16 cellular contexts compared by ENCODE assay signal in genomic region chr15:98905981-98906711, GRCh38.
DNase-seq lines count a peak whose midpoint lies in the region; ATAC-seq and TF ChIP-seq lines count a peak whose summit lies in the region.
"Had no signal": no experiment of that assay in that cellular context is flagged by ENCODE, and none has a peak within 500 bp of the region (broad histone marks: within the 10 kb centered on the region; RNA-seq: fewer than 3 reads in every experiment).

No MANE protein-coding gene starts in this region.

- peak overlapping the region; percentile 42; the same call in 1 of the 2 replicates for H3K4me3 ChIP-seq in PC-3 (ENCODE audit: low read length)
- H3K4me3 ChIP-seq in epithelial cell of esophagus (ENCODE audit: low read length): no peak overlapping the region
- no peak overlapping the region for H3K4me3 ChIP-seq in rectal smooth muscle tissue (ENCODE audit: low read length)
- H3K4me3 ChIP-seq: uterus had no signal

- no peaks in the 10 kb centered on the region for H3K9me2 ChIP-seq in PC-3 (replicated peaks; ENCODE audit: low read length)

- TF ChIP-seq CTCF in PC-3 (conservative IDR thresholded peaks at IDR 0.05; ENCODE audit: low read depth, low read length) (no peak), epithelial cell of esophagus (IDR thresholded peaks at IDR 0.05; ENCODE audit: insufficient read depth, low read depth, low read length, missing control alignments) (no peak)

- intact Hi-C loops in PC-3 (cut with micrococcal nuclease): no loop called here

- peak overlapping the region; percentile 6 for H3K9ac ChIP-seq in PC-3 (ENCODE audit: low read length)
- no peak overlapping the region for H3K9ac ChIP-seq in rectal smooth muscle tissue (ENCODE audit: low read length)

- peak overlapping the region; percentile 27 for H2AFZ ChIP-seq in PC-3 (ENCODE audit: low read length)

- peaks cover 53% of the 10 kb centered on the region for H3K4me1 ChIP-seq in PC-3 (ENCODE audit: insufficient read depth, low read length)
- H3K4me1 ChIP-seq in rectal smooth muscle tissue (ENCODE audit: control insufficient read depth, insufficient read depth, low read length): peaks cover 23% of the 10 kb centered on the region

- H3F3A ChIP-seq in PC-3 (ENCODE audit: low read length, unreplicated experiment): no peaks in the 10 kb centered on the region

- no peaks in the 10 kb centered on the region for H3K36me3 ChIP-seq in PC-3 (ENCODE audit: low read depth, low read length)
- H3K36me3 ChIP-seq in rectal smooth muscle tissue (ENCODE audit: control insufficient read depth, insufficient read depth, low read length): peaks cover 3% of the 10 kb centered on the region
- H3K36me3 ChIP-seq: uterus had no signal

- H3K27ac ChIP-seq in PC-3 (ENCODE audit: low read length) (peak overlapping the region; percentile 81), rectal smooth muscle tissue (ENCODE audit: low read depth, low read length) (peak overlapping the region; percentile 64)

- H3K9me3 ChIP-seq in PC-3 (ENCODE audit: low read length): no peaks in the 10 kb centered on the region
- H3K9me3 ChIP-seq: uterus had no signal

- peak; percentile 64 for ATAC-seq in PC-3
- ATAC-seq in HG02588 (IDR thresholded peaks at IDR 0.05; ENCODE audit: unreplicated experiment): no peak
- ATAC-seq in GM19397 (IDR thresholded peaks at IDR 0.05; ENCODE audit: unreplicated experiment): no peak

- CTCF ChIA-PET in PC-3 (lab: Charles Lee): interaction anchor here (0.6 to 1.2 kb wide), 4 partner anchors 9 to 108 kb away, joined by 3 to 10 read pairs (median 4); no protein-coding TSS in a partner anchor

- POLR2A ChIA-PET in PC-3 (lab: Charles Lee; ENCODE audit: unreplicated experiment): interaction anchor here (0.6 kb wide), 3 partner anchors 8 to 348 kb away, joined by 3 read pairs; no protein-coding TSS in a partner anchor

- TSS peak; percentile 53 for BruUV-seq in PC-3 (replicated peaks; lab: Mats Ljungman, UMichigan)

- H4K20me1 ChIP-seq in PC-3 (ENCODE audit: low read length): no peaks in the 10 kb centered on the region

- H3K79me2 ChIP-seq in PC-3 (ENCODE audit: low read length): no peaks in the 10 kb centered on the region

- H3K27me3 ChIP-seq in PC-3 (ENCODE audit: low read length): no peaks in the 10 kb centered on the region
- H3K27me3 ChIP-seq in rectal smooth muscle tissue (ENCODE audit: control insufficient read depth, insufficient read depth, low read length): no peaks in the 10 kb centered on the region
- H3K27me3 ChIP-seq: uterus had no signal

- peak overlapping the region; percentile 68 for H3K4me2 ChIP-seq in PC-3 (ENCODE audit: low read length)

- DNase-seq in COLO829 (ENCODE audit: low spot score): peak; percentile 76
- DNase-seq in PC-3: peak; percentile 67
- DNase-seq in epithelial cell of esophagus (ENCODE audit: low read depth): peak; percentile 51
- no peak for DNase-seq in KG1 (lab: John Stamatoyannopoulos, UW)
- DNase-seq in NCI-H69 (lab: John Stamatoyannopoulos, UW): no peak
- DNase-seq: activated naive CD4-positive, alpha-beta T cell treated with anti-CD3 and anti-CD28 coated beads for 36 hours; C1 segment of cervical spinal cord; central memory CD4-positive, alpha-beta T cell; hypothalamus; midbrain; NCI-H2107; posterior cingulate gyrus had no signal

Comparison
In these comparisons a context has a peak if more than half of its experiments do, and no peak if none do; other contexts are left out.
1. DNase-seq: peak in COLO829 (single experiment), PC-3 (single experiment) and epithelial cell of esophagus (single experiment); none in KG1 (single experiment) and NCI-H69 (single experiment).